ENCODE assay signal across 20 cellular contexts in the genomic region with DNA sequence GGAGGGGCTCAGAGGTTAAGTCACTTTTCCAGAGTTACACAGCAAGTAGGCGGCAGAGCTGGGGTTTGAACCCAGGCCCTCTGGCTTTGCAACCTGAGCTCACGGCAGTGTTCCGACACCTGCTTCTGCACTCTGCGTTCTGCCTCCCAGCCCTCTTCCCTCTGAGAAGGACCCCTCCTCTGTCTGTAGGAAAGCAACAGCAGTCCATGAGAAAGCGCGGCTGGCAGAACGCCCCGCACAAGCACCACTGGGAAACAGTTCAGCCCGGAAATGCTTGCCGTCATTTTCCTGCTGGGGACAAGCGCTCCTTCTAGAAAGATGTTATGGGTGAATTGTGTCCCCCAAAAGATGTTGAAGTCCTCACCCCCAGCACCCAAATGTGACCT.
A peak's percentile ranks its signal among the peaks of the same experiment; 100 is the strongest.
DNase-seq lines count a peak whose midpoint lies in the region; ATAC-seq and TF ChIP-seq lines count a peak whose summit lies in the region.
"Had no signal": no experiment of that assay in that cellular context is flagged by ENCODE, and none has a peak within 500 bp of the region (broad histone marks: within the 10 kb centered on the region; RNA-seq: fewer than 3 reads in every experiment).

No MANE protein-coding gene starts in this region.

- H3K9me3 ChIP-seq in left ventricle myocardium inferior (replicated peaks) = no peaks in the 10 kb centered on the region
- H3K9me3 ChIP-seq in RWPE2 (ENCODE audit: severe bottlenecking) = no peaks in the 10 kb centered on the region
- no peaks in the 10 kb centered on the region for H3K9me3 ChIP-seq in lower lobe of right lung
- H3K9me3 ChIP-seq in upper lobe of right lung = no peaks in the 10 kb centered on the region
- H3K9me3 ChIP-seq: SK-N-SH had no signal

- TF ChIP-seq CTCF in left ventricle myocardium inferior (IDR thresholded peaks at IDR 0.05; ENCODE audit: borderline replicate concordance) (no peak), RWPE2 (IDR thresholded peaks at IDR 0.05; ENCODE audit: poor library complexity, severe bottlenecking) (no peak), lower lobe of right lung (IDR thresholded peaks at IDR 0.05) (no peak), upper lobe of right lung (IDR thresholded peaks at IDR 0.05) (no peak)

- H3K27ac Mint-ChIP-seq in activated CD4-positive, alpha-beta memory T cell treated with anti-CD3 and anti-CD28 coated beads for 36 hours = no peak overlapping the region
- H3K27ac Mint-ChIP-seq: CD4-positive, alpha-beta memory T cell; T-cell had no signal

- peaks cover 3% of the 10 kb centered on the region for H3K27me3 Mint-ChIP-seq in activated CD4-positive, alpha-beta memory T cell treated with anti-CD3 and anti-CD28 coated beads for 36 hours

- H3K4me1 Mint-ChIP-seq in activated CD4-positive, alpha-beta memory T cell treated with anti-CD3 and anti-CD28 coated beads for 36 hours (ENCODE audit: low read depth) = no peaks in the 10 kb centered on the region
- H3K4me1 Mint-ChIP-seq: CD4-positive, alpha-beta memory T cell; T-cell had no signal

- intact Hi-C loops in cardiac septum (cut with DNase I) = no loop called here
- intact Hi-C loops in left ventricle myocardium inferior (cut with micrococcal nuclease) = no loop called here
- intact Hi-C loops in lower lobe of right lung (cut with DNase I) = no loop called here
- intact Hi-C loops in upper lobe of right lung (cut with DNase I) = no loop called here
- intact Hi-C loops in activated CD4-positive, alpha-beta memory T cell treated with anti-CD3 and anti-CD28 coated beads for 36 hours (cut with micrococcal nuclease) = no loop called here

- no peaks in the 10 kb centered on the region for H3K36me3 Mint-ChIP-seq in activated CD4-positive, alpha-beta memory T cell treated with anti-CD3 and anti-CD28 coated beads for 36 hours
- H3K36me3 Mint-ChIP-seq: CD4-positive, alpha-beta memory T cell; T-cell had no signal

- DNase-seq in cardiac septum (ENCODE audit: low spot score) = peak; percentile 57
- DNase-seq in left ventricle myocardium inferior = no peak
- peak; percentile 25 for DNase-seq in RWPE2 (ENCODE audit: low spot score)
- DNase-seq in lower lobe of right lung = peak; percentile 20
- peak; percentile 47 for DNase-seq in upper lobe of right lung
- no peak for DNase-seq in NOMO-1 treated with DMSO at 0.1 percent for 48 hours (lab: John Stamatoyannopoulos, UW; ENCODE audit: unreplicated experiment)
- DNase-seq in activated CD4-positive, alpha-beta memory T cell treated with anti-CD3 and anti-CD28 coated beads for 36 hours = no peak
- DNase-seq: CD4-positive, alpha-beta memory T cell; KBM-7; MV-4-11; NCI-H1105 treated with DMSO at 0.1 percent for 48 hours; NCI-H2081 treated with DMSO at 0.1 percent for 48 hours; NCI-H446 treated with DMSO at 0.1 percent for 48 hours; NCI-H526 treated with DMSO at 0.1 percent for 48 hours; PC-9; RPMI8226; SIG-M5; SK-N-SH; T-cell had no signal

- H3K9me3 Mint-ChIP-seq in activated CD4-positive, alpha-beta memory T cell treated with anti-CD3 and anti-CD28 coated beads for 36 hours = no peaks in the 10 kb centered on the region
- H3K9me3 Mint-ChIP-seq: CD4-positive, alpha-beta memory T cell; T-cell had no signal

- no peak overlapping the region for H3K4me3 Mint-ChIP-seq in activated CD4-positive, alpha-beta memory T cell treated with anti-CD3 and anti-CD28 coated beads for 36 hours
- H3K4me3 Mint-ChIP-seq: CD4-positive, alpha-beta memory T cell; T-cell had no signal

- H3K36me3 ChIP-seq in left ventricle myocardium inferior = no peaks in the 10 kb centered on the region
- no peaks in the 10 kb centered on the region for H3K36me3 ChIP-seq in RWPE2 (ENCODE audit: low read depth)
- H3K36me3 ChIP-seq in lower lobe of right lung = no peaks in the 10 kb centered on the region
- no peaks in the 10 kb centered on the region for H3K36me3 ChIP-seq in upper lobe of right lung

- H3K4me3 ChIP-seq in left ventricle myocardium inferior (no peak overlapping the region), RWPE2 (ENCODE audit: severe bottlenecking) (no peak overlapping the region), lower lobe of right lung (no peak overlapping the region), upper lobe of right lung (no peak overlapping the region)
- H3K4me3 ChIP-seq: PC-9 had no signal

- CTCF ChIA-PET in activated CD4-positive, alpha-beta memory T cell treated with anti-CD3 and anti-CD28 coated beads for 36 hours (lab: Charles Lee) = no interaction called here

- ATAC-seq in RWPE2 (ENCODE audit: low read depth) (no peak), lower lobe of right lung (no peak), upper lobe of right lung (no peak), HG02981 (IDR thresholded peaks at IDR 0.05; ENCODE audit: unreplicated experiment) (no peak)
- ATAC-seq: T-cell had no signal

- H3K4me1 ChIP-seq in left ventricle myocardium inferior (peaks cover 17% of the 10 kb centered on the region), RWPE2 (ENCODE audit: insufficient read depth, poor library complexity, severe bottlenecking) (no peaks in the 10 kb centered on the region), lower lobe of right lung (peaks cover 9% of the 10 kb centered on the region), upper lobe of right lung (peaks cover 9% of the 10 kb centered on the region)

- H3K27ac ChIP-seq in left ventricle myocardium inferior (replicated peaks) (no peak overlapping the region), RWPE2 (ENCODE audit: poor library complexity, severe bottlenecking) (no peak overlapping the region), lower lobe of right lung (no peak overlapping the region), upper lobe of right lung (no peak overlapping the region)
- H3K27ac ChIP-seq: PC-9 had no signal

- H3K27me3 ChIP-seq in left ventricle myocardium inferior (ENCODE audit: low read depth) (peaks cover 79% of the 10 kb centered on the region), RWPE2 (ENCODE audit: insufficient read depth, poor library complexity, severe bottlenecking) (no peaks in the 10 kb centered on the region), lower lobe of right lung (ENCODE audit: low read depth) (peaks cover 28% of the 10 kb centered on the region), upper lobe of right lung (no peaks in the 10 kb centered on the region)

- POLR2A ChIA-PET in activated CD4-positive, alpha-beta memory T cell treated with anti-CD3 and anti-CD28 coated beads for 36 hours (lab: Charles Lee) = no interaction called here

Comparison
In these comparisons a context has a peak if more than half of its experiments do, and no peak if none do; other contexts are left out.
1. DNase-seq: peak in cardiac septum (single experiment), RWPE2 (single experiment), lower lobe of right lung (single experiment) and upper lobe of right lung (single experiment); none in left ventricle myocardium inferior (single experiment), NOMO-1 treated with DMSO at 0.1 percent for 48 hours (single experiment) and activated CD4-positive, alpha-beta memory T cell treated with anti-CD3 and anti-CD28 coated beads for 36 hours (single experiment).